Comparison of ENCODE assay signal across 23 cellular contexts in genomic region chr10:61039868-61040267, GRCh38.
"Had no signal": no experiment of that assay in that cellular context is flagged by ENCODE, and none has a peak within 500 bp of the region (broad histone marks: within the 10 kb centered on the region; RNA-seq: fewer than 3 reads in every experiment).

No MANE protein-coding gene starts in this region.

- H3K36me3 ChIP-seq: left lung, lower lobe of right lung, ovary, right atrium auricular region, spleen, suprapubic skin, thoracic aorta, tibial artery, uterus had no signal

- H3K27me3 ChIP-seq: left lung, ovary, right atrium auricular region, spleen, suprapubic skin, tibial artery, uterus had no signal

- H3K9me3 ChIP-seq: lower lobe of right lung, ovary, right atrium auricular region, suprapubic skin, thoracic aorta, tibial artery, uterus had no signal

- ATAC-seq: left colon; left lung; lower lobe of right lung; naive thymus-derived CD4-positive, alpha-beta T cell; natural killer cell treated with Interleukin-12 subunit alpha and Interleukin-12 subunit beta and Interleukin-15 and Interleukin-18, amount 100 ng/mL, for 72 hours; sciatic nerve; stimulated activated effector memory CD8-positive, alpha-beta T cell treated with anti-CD3 and anti-CD28 coated beads, Interleukin-12 subunit alpha, Interleukin-12 subunit beta, amount 100 ng/mL, for 72 hours had no signal

- H3K27ac ChIP-seq: left lung, lower lobe of right lung, ovary, right atrium auricular region, spleen, suprapubic skin, thoracic aorta, tibial artery, uterus had no signal

- DNase-seq: hippocampal formation; immature natural killer cell; left colon; mammary epithelial cell; mesenchymal stem cell; naive thymus-derived CD4-positive, alpha-beta T cell; ovary; small intestine; spleen; stimulated activated CD4-positive, alpha-beta T cell treated with anti-CD3 and anti-CD28 coated beads, Interleukin-4, amount 100 ng/mL, for 24 hours; stimulated activated naive CD4-positive, alpha-beta T cell; tibial artery; uterus had no signal

- FAIRE-seq: islet of Langerhans, kidney, small intestine had no signal

- H3K4me1 ChIP-seq: left lung, lower lobe of right lung, right atrium auricular region, spleen, suprapubic skin, tibial artery, uterus had no signal

- H3K4me3 ChIP-seq: left lung, lower lobe of right lung, ovary, right atrium auricular region, spleen, suprapubic skin, thoracic aorta, tibial artery, uterus had no signal
